Comparison of ENCODE assay signal across 23 cellular contexts in genomic region chr3:148246286-148246685, GRCh38.
"Had no signal": no experiment of that assay in that cellular context is flagged by ENCODE, and none has a peak within 500 bp of the region (broad histone marks: within the 10 kb centered on the region; RNA-seq: fewer than 3 reads in every experiment).

No MANE protein-coding gene starts in this region.

- ATAC-seq: effector memory CD8-positive, alpha-beta T cell; gastrocnemius medialis; left lobe of liver; mucosa of descending colon; natural killer cell treated with Interleukin-12 subunit alpha and Interleukin-12 subunit beta and Interleukin-15 and Interleukin-18, amount 100 ng/mL, for 72 hours; stimulated activated effector memory CD8-positive, alpha-beta T cell treated with anti-CD3 and anti-CD28 coated beads, Interleukin-12 subunit alpha, Interleukin-12 subunit beta, amount 100 ng/mL, for 72 hours had no signal

- DNase-seq: cortex of kidney; effector memory CD8-positive, alpha-beta T cell; erythroblast; esophagus squamous epithelium; gastrocnemius medialis; head of caudate nucleus; kidney; mesenchymal stem cell; mucosa of descending colon; naive B cell; sigmoid colon; stimulated activated CD4-positive, alpha-beta T cell treated with anti-CD3 and anti-CD28 coated beads, Interleukin-2, amount 100 ng/mL, for 24 hours; stimulated activated CD4-positive, alpha-beta T cell treated with anti-CD3 and anti-CD28 coated beads, Interleukin-4, amount 100 ng/mL, for 24 hours; stimulated activated naive CD4-positive, alpha-beta T cell treated with Interleukin-2 at 50 U/mL for 16 hours; stomach; thyroid gland; trophoblast cell had no signal

- H3K4me3 ChIP-seq: esophagus squamous epithelium, gastrocnemius medialis, mucosa of descending colon, prostate gland, right atrium auricular region, sigmoid colon, stomach, thyroid gland, vagina had no signal
